Comparison of ENCODE assay signal across 8 cellular contexts in genomic region chr1:245154429-245155185, GRCh38. TPM values are rescaled to one million over a fixed set of nuclear protein-coding genes. Genes with fewer than 3 reads are reported as not detected.
DNase-seq lines count a peak whose midpoint lies in the region; ATAC-seq, FAIRE-seq and TF ChIP-seq lines count a peak whose summit lies in the region.

Gene KIF26B (plus strand): TSS chr1:245154985. CDS start chr1:245155425, 440 bp downstream.

- peaks cover 13% of the 10 kb centered on the region for H3K4me1 Mint-ChIP-seq in activated T-helper 1 cell treated with anti-CD3 and anti-CD28 coated beads, Interleukin-12 subunit alpha, Interleukin-12 subunit beta, Interleukin-2, Interleukin-4 antibody, amounts not matched to agents 30 ng/mL and 10 ng/mL and 1 ng/mL, durations not matched to agents 14 hours and 24 hours and 36 hours (ENCODE audit: low read depth)

- no peak for TF ChIP-seq CTCF in neutrophil (IDR thresholded peaks at IDR 0.05)

- no peaks in the 10 kb centered on the region for H3K9me3 ChIP-seq in neutrophil

- H3K27ac Mint-ChIP-seq in activated T-helper 1 cell treated with anti-CD3 and anti-CD28 coated beads, Interleukin-12 subunit alpha, Interleukin-12 subunit beta, Interleukin-2, Interleukin-4 antibody, amounts not matched to agents 30 ng/mL and 10 ng/mL and 1 ng/mL, durations not matched to agents 14 hours and 24 hours and 36 hours = no peak within 1 kb of the TSS

- no peak within 1 kb of the TSS for H3K27ac ChIP-seq in neutrophil

- peaks cover 40 to 43% of the 10 kb centered on the region in 2 experiments for H3K4me1 ChIP-seq in neutrophil (ENCODE audit: control insufficient read depth in 1 of 2, insufficient read depth in 1 of 2, low read depth in 1 of 2, low read length in 1 of 2)

- H3K36me3 Mint-ChIP-seq in activated T-helper 1 cell treated with anti-CD3 and anti-CD28 coated beads, Interleukin-12 subunit alpha, Interleukin-12 subunit beta, Interleukin-2, Interleukin-4 antibody, amounts not matched to agents 30 ng/mL and 10 ng/mL and 1 ng/mL, durations not matched to agents 14 hours and 24 hours and 36 hours (ENCODE audit: low read depth) = no peaks in the 10 kb centered on the region

- peaks cover 100% of the 10 kb centered on the region for H3K27me3 ChIP-seq in neutrophil

- H3K36me3 ChIP-seq in neutrophil = no peaks in the 10 kb centered on the region

- peak; percentile 11 to 24 for DNase-seq in activated CD4-positive, alpha-beta T cell treated with anti-CD3 and anti-CD28 coated beads for 4 hours
- DNase-seq in activated CD4-positive, alpha-beta T cell treated with anti-CD3 and anti-CD28 coated beads, Interleukin-2, amount 50 U/mL, for 1 hour = no peak
- DNase-seq in NCI-H2171 treated with DMSO at 0.1 percent for 48 hours (lab: John Stamatoyannopoulos, UW) = peak; percentile 63
- peak; percentile 3 for DNase-seq in activated T-helper 1 cell treated with anti-CD3 and anti-CD28 coated beads, Interleukin-12 subunit alpha, Interleukin-12 subunit beta, Interleukin-2, Interleukin-4 antibody, amounts not matched to agents 30 ng/mL and 10 ng/mL and 1 ng/mL, durations not matched to agents 14 hours and 24 hours and 36 hours (ENCODE audit: low spot score)
- peak; percentile 47 to 48 for DNase-seq in frontal cortex (ENCODE audit: low spot score in 2 of 2)
- no peak for DNase-seq in activated gamma-delta T cell (lab: John Stamatoyannopoulos, UW)

- H3K4me3 ChIP-seq in neutrophil (ENCODE audit: low read depth in 1 of 2, low read length in 1 of 2) = peak within 1 kb of the TSS; percentile 30 to 64

- ATAC-seq in GM19397 (IDR thresholded peaks at IDR 0.05; ENCODE audit: unreplicated experiment) = no peak

- H3K27me3 Mint-ChIP-seq in activated T-helper 1 cell treated with anti-CD3 and anti-CD28 coated beads, Interleukin-12 subunit alpha, Interleukin-12 subunit beta, Interleukin-2, Interleukin-4 antibody, amounts not matched to agents 30 ng/mL and 10 ng/mL and 1 ng/mL, durations not matched to agents 14 hours and 24 hours and 36 hours (ENCODE audit: insufficient read depth) = peaks cover 64% of the 10 kb centered on the region

- intact Hi-C loops in activated T-helper 1 cell treated with anti-CD3 and anti-CD28 coated beads, Interleukin-12 subunit alpha, Interleukin-12 subunit beta, Interleukin-2, Interleukin-4 antibody, amounts not matched to agents 30 ng/mL and 10 ng/mL and 1 ng/mL, durations not matched to agents 14 hours and 24 hours and 36 hours (cut with micrococcal nuclease) = loop anchor here (5.0 to 10.0 kb wide), 7 partner anchors 228 to 1540 kb away; partner anchors contain the start of genes CNST, HNRNPU and TFB2M

- FAIRE-seq in frontal cortex (lab: Jason Lieb, UNC) = no peak

- H3K4me3 Mint-ChIP-seq in activated T-helper 1 cell treated with anti-CD3 and anti-CD28 coated beads, Interleukin-12 subunit alpha, Interleukin-12 subunit beta, Interleukin-2, Interleukin-4 antibody, amounts not matched to agents 30 ng/mL and 10 ng/mL and 1 ng/mL, durations not matched to agents 14 hours and 24 hours and 36 hours = peak within 1 kb of the TSS; percentile 77

- no peaks in the 10 kb centered on the region for H3K9me3 Mint-ChIP-seq in activated T-helper 1 cell treated with anti-CD3 and anti-CD28 coated beads, Interleukin-12 subunit alpha, Interleukin-12 subunit beta, Interleukin-2, Interleukin-4 antibody, amounts not matched to agents 30 ng/mL and 10 ng/mL and 1 ng/mL, durations not matched to agents 14 hours and 24 hours and 36 hours

RNA-seq across cellular contexts. Expression of gene KIF26B, which starts in this region (rescaled TPM):
- total RNA-seq in activated T-helper 1 cell treated with anti-CD3 and anti-CD28 coated beads, Interleukin-12 subunit alpha, Interleukin-12 subunit beta, Interleukin-2, Interleukin-4 antibody, amounts not matched to agents 30 ng/mL and 10 ng/mL and 1 ng/mL, durations not matched to agents 14 hours and 24 hours and 36 hours = 0.07 and 0.13 TPM in 2 replicates
- total RNA-seq in frontal cortex = 11.4 TPM

Comparison
In these comparisons a context has a peak if more than half of its experiments do, and no peak if none do; other contexts are left out.
1. RNA of gene KIF26B (total RNA-seq): 11.4 TPM in frontal cortex (single experiment); 0.07 to 0.13 TPM in activated T-helper 1 cell treated with anti-CD3 and anti-CD28 coated beads, Interleukin-12 subunit alpha, Interleukin-12 subunit beta, Interleukin-2, Interleukin-4 antibody, amounts not matched to agents 30 ng/mL and 10 ng/mL and 1 ng/mL, durations not matched to agents 14 hours and 24 hours and 36 hours; every median in the first group is over 10 times any median in the second.
2. DNase-seq: peak in activated CD4-positive, alpha-beta T cell treated with anti-CD3 and anti-CD28 coated beads for 4 hours (2 of 2), NCI-H2171 treated with DMSO at 0.1 percent for 48 hours (single experiment) and frontal cortex (2 of 2); none in activated CD4-positive, alpha-beta T cell treated with anti-CD3 and anti-CD28 coated beads, Interleukin-2, amount 50 U/mL, for 1 hour (single experiment) and activated gamma-delta T cell (single experiment).
3. Peak in DNase-seq in activated T-helper 1 cell treated with anti-CD3 and anti-CD28 coated beads, Interleukin-12 subunit alpha, Interleukin-12 subunit beta, Interleukin-2, Interleukin-4 antibody, amounts not matched to agents 30 ng/mL and 10 ng/mL and 1 ng/mL, durations not matched to agents 14 hours and 24 hours and 36 hours; RNA of the gene not detected or under 1 TPM.